Comparison of ENCODE assay signal across 2 cellular contexts in genomic region chr16:84141143-84141670, GRCh38.
TF ChIP-seq lines count a peak whose summit lies in the region.

No MANE protein-coding gene starts in this region.

TF ChIP-seq in GM23338, 12 proteins besides CTCF, POLR2A, EP300 and RAD21 (continued from another document):
- no peak for TF ChIP-seq REST (IDR thresholded peaks at IDR 0.05; ENCODE audit: unreplicated experiment)
- no peak for TF ChIP-seq CREB1 (CRISPR knock-in tag; IDR thresholded peaks at IDR 0.05; ENCODE audit: low read depth)
- TF ChIP-seq ZNF462 (CRISPR knock-in tag; IDR thresholded peaks at IDR 0.05): no peak
TF ChIP-seq in GM23338: peak in this region for 0.

TF ChIP-seq in WTC11, 78 proteins besides CTCF, POLR2A, EP300 and RAD21 (continued from another document):
- TF ChIP-seq, protein P1, sequence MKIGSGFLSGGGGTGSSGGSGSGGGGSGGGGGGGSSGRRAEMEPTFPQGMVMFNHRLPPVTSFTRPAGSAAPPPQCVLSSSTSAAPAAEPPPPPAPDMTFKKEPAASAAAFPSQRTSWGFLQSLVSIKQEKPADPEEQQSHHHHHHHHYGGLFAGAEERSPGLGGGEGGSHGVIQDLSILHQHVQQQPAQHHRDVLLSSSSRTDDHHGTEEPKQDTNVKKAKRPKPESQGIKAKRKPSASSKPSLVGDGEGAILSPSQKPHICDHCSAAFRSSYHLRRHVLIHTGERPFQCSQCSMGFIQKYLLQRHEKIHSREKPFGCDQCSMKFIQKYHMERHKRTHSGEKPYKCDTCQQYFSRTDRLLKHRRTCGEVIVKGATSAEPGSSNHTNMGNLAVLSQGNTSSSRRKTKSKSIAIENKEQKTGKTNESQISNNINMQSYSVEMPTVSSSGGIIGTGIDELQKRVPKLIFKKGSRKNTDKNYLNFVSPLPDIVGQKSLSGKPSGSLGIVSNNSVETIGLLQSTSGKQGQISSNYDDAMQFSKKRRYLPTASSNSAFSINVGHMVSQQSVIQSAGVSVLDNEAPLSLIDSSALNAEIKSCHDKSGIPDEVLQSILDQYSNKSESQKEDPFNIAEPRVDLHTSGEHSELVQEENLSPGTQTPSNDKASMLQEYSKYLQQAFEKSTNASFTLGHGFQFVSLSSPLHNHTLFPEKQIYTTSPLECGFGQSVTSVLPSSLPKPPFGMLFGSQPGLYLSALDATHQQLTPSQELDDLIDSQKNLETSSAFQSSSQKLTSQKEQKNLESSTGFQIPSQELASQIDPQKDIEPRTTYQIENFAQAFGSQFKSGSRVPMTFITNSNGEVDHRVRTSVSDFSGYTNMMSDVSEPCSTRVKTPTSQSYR (CRISPR knock-in tag; IDR thresholded peaks at IDR 0.05): no peak
